Comparison of ENCODE assay signal across 8 cellular contexts in genomic region chr5:180494510-180495181, GRCh38. TPM values are rescaled to one million over a fixed set of nuclear protein-coding genes. Genes with fewer than 3 reads are reported as not detected.
A peak's percentile ranks its signal among the peaks of the same experiment; 100 is the strongest.
DNase-seq lines count a peak whose midpoint lies in the region; ATAC-seq, FAIRE-seq and TF ChIP-seq lines count a peak whose summit lies in the region.

No MANE protein-coding gene starts in this region.

- H3K4me1 ChIP-seq in small intestine (ENCODE audit: control insufficient read depth in 2 of 2, insufficient read depth in 1 of 2, low read depth in 1 of 2, low read length in 1 of 2): peaks cover 2 to 8% of the 10 kb centered on the region in 2 donors

- no peaks in the 10 kb centered on the region for H3K9me3 Mint-ChIP-seq in T-cell

- peaks cover 28 to 45% (median 40%) of the 10 kb centered on the region in 3 donors for H3K4me1 Mint-ChIP-seq in T-cell

- peaks cover 8% of the 10 kb centered on the region for H3K36me3 Mint-ChIP-seq in T-cell

- H3K4me3 Mint-ChIP-seq in T-cell: peak overlapping the region; percentile 85 to 89 (median 89)

- H3K27ac Mint-ChIP-seq in T-cell: peak overlapping the region; percentile 92 to 95

- no peaks in the 10 kb centered on the region for H3K27me3 Mint-ChIP-seq in T-cell

- H3K27me3 ChIP-seq in brain microvascular endothelial cell (replicated peaks) (no peaks in the 10 kb centered on the region), small intestine (ENCODE audit: control insufficient read depth in 2 of 2, insufficient read depth in 2 of 2, low read length in 2 of 2) (no peaks in the 10 kb centered on the region)

- in situ Hi-C loops in brain microvascular endothelial cell (cut with HindIII; ENCODE audit: low pct_ligation_motif_present, low sequenced_read_pairs): no loop called here

- H3K36me3 ChIP-seq in brain microvascular endothelial cell (replicated peaks) (peaks cover 7% of the 10 kb centered on the region), small intestine (ENCODE audit: control insufficient read depth in 2 of 2, insufficient read depth in 2 of 2, low read length in 2 of 2) (no peaks in the 10 kb centered on the region)

- DNase-seq in AG08395 (ENCODE audit: low spot score) (peak; percentile 46), T-cell (peak in 18 of 34 experiments; percentile 2 to 61 (median 28)), brain microvascular endothelial cell (no peak), iPS-NIHi7 (ENCODE audit: extremely low spot score) (peak; percentile 76), small intestine (peak; percentile 42), NCI-H2171 (lab: John Stamatoyannopoulos, UW) (no peak)

- TF ChIP-seq CTCF in brain microvascular endothelial cell (IDR thresholded peaks at IDR 0.05; ENCODE audit: low read depth, low read length, missing control alignments): no peak

- CTCF ChIA-PET in T-cell (lab: Charles Lee): interaction anchor here in 1 of 2 donors (0.6 kb wide), 1 partner anchor 201 kb away, joined by 3 read pairs; no protein-coding TSS in a partner anchor

- H3K4me3 ChIP-seq in brain microvascular endothelial cell (ENCODE audit: low read depth, low read length) (peak overlapping the region; percentile 84), small intestine (ENCODE audit: low read depth in 1 of 2, low read length in 2 of 2) (peak overlapping the region; percentile 69 to 83)

- ATAC-seq in GM18868 (IDR thresholded peaks at IDR 0.05; ENCODE audit: unreplicated experiment): peak; percentile 39
- ATAC-seq in HG03095 (IDR thresholded peaks at IDR 0.05; ENCODE audit: unreplicated experiment): peak; percentile 35
- ATAC-seq in T-cell (replicated peaks in 1 of 4): peak; percentile 57 to 68 (median 60)

- H3K27ac ChIP-seq in brain microvascular endothelial cell (peak overlapping the region; percentile 63), small intestine (ENCODE audit: low read depth in 1 of 2, low read length in 1 of 2) (peak overlapping the region; percentile 81 to 92)

- WGBS in small intestine, 3 donors: 0 to 1% (median 0%) methylated on average over 41 to 92 of the region's 92 CpGs

- H3K9me3 ChIP-seq in small intestine (ENCODE audit: control insufficient read depth, low read depth): no peaks in the 10 kb centered on the region

- POLR2A ChIA-PET in T-cell (lab: Charles Lee): interaction anchor here in 1 of 2 donors (0.7 kb wide), 1 partner anchor 48 kb away, joined by 3 read pairs; no protein-coding TSS in a partner anchor

- FAIRE-seq in small intestine (lab: Jason Lieb, UNC): no peak

RNA-seq across cellular contexts. Expression of gene CNOT6, which starts 0.5 kb away (rescaled TPM):
- 10 to 100 TPM; 25.1 to 29.9 (median 25.6) TPM for total RNA-seq in T-cell
- 10 to 100 TPM in 2 of 3 donors, 1 to 10 TPM in 1; 9.5 to 16.8 (median 12.3) TPM for polyA plus RNA-seq in small intestine

Comparison
In these comparisons a context has a peak if more than half of its experiments do, and no peak if none do; other contexts are left out.
1. DNase-seq: peak in AG08395 (single experiment), T-cell (18 of 34), iPS-NIHi7 (single experiment) and small intestine (single experiment); none in brain microvascular endothelial cell (single experiment) and NCI-H2171 (single experiment).
2. Peak in every context shown above with its lines, with median percentiles within 50 percentile points of each other: ATAC-seq.